Comparison of ENCODE assay signal across 9 cellular contexts in the genomic region with DNA sequence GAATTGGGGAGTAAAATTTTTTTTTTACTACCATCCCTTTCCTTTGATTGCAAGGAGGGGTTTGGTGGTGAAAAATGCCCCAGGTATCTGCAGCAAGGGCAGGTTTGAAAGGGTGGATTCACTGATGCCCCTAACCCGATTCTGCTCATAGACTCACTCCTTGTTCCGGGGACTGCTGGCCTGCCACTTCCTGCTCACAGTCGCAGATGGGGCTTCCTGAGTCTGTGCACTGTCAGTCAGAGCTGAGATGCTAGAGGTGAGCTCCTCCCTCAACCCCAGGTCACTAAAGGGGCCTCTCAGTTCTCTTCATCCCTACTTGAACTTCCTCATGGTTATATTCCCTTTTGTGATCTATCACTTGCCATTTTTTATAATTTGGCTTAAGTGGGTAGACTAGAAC.
DNase-seq lines count a peak whose midpoint lies in the region; ATAC-seq and TF ChIP-seq lines count a peak whose summit lies in the region.
"Had no signal": no experiment of that assay in that cellular context is flagged by ENCODE, and none has a peak within 500 bp of the region (broad histone marks: within the 10 kb centered on the region; RNA-seq: fewer than 3 reads in every experiment).

No MANE protein-coding gene starts in this region.

- H3K4me3 ChIP-seq in stomach: no peak overlapping the region
- no peak overlapping the region for H3K4me3 ChIP-seq in MG63
- H3K4me3 ChIP-seq in upper lobe of left lung: no peak overlapping the region

- no peaks in the 10 kb centered on the region for H3K27me3 Mint-ChIP-seq in activated T-helper 1 cell treated with anti-CD3 and anti-CD28 coated beads, Interleukin-12 subunit alpha, Interleukin-12 subunit beta, Interleukin-2, Interleukin-4 antibody, amounts not matched to agents 30 ng/mL and 10 ng/mL and 1 ng/mL, durations not matched to agents 14 hours and 24 hours and 36 hours (ENCODE audit: insufficient read depth)

- H3K27ac ChIP-seq in stomach (no peak overlapping the region), upper lobe of left lung (no peak overlapping the region)

- H3K27ac Mint-ChIP-seq in activated T-helper 1 cell treated with anti-CD3 and anti-CD28 coated beads, Interleukin-12 subunit alpha, Interleukin-12 subunit beta, Interleukin-2, Interleukin-4 antibody, amounts not matched to agents 30 ng/mL and 10 ng/mL and 1 ng/mL, durations not matched to agents 14 hours and 24 hours and 36 hours: no peak overlapping the region

- H3K9me3 ChIP-seq in stomach: no peaks in the 10 kb centered on the region
- H3K9me3 ChIP-seq in MG63: no peaks in the 10 kb centered on the region
- no peaks in the 10 kb centered on the region for H3K9me3 ChIP-seq in upper lobe of left lung

- TF ChIP-seq POLR2A in stomach (IDR thresholded peaks at IDR 0.05) (no peak), upper lobe of left lung (IDR thresholded peaks at IDR 0.05) (no peak)

- DNase-seq in activated naive CD4-positive, alpha-beta T cell treated with Interleukin-2 at 50 U/mL for 16 hours: peak; percentile 12
- DNase-seq in activated naive CD4-positive, alpha-beta T cell treated with anti-CD3 and anti-CD28 coated beads, Interleukin-2, amount 50 U/mL, for 16 hours: no peak
- peak; percentile 25 for DNase-seq in activated T-helper 1 cell treated with anti-CD3 and anti-CD28 coated beads, Interleukin-12 subunit alpha, Interleukin-12 subunit beta, Interleukin-2, Interleukin-4 antibody, amounts not matched to agents 30 ng/mL and 10 ng/mL and 1 ng/mL, durations not matched to agents 14 hours and 24 hours and 36 hours (ENCODE audit: low spot score)
- no peak for DNase-seq in stomach
- no peak for DNase-seq in NCI-H146 treated with DMSO at 0.1 percent for 48 hours (lab: John Stamatoyannopoulos, UW; ENCODE audit: unreplicated experiment)
- DNase-seq in MG63: no peak
- DNase-seq in upper lobe of left lung: no peak
- DNase-seq: effector CD4-positive, alpha-beta T cell had no signal

- WGBS in stomach, 5 donors: 84 to 97% (median 87%) methylated on average over 3 of the region's 3 CpGs
- 61 to 89% methylated on average over 3 of the region's 3 CpGs for WGBS in upper lobe of left lung, 2 donors

- peaks cover 15% of the 10 kb centered on the region for H3K36me3 Mint-ChIP-seq in activated T-helper 1 cell treated with anti-CD3 and anti-CD28 coated beads, Interleukin-12 subunit alpha, Interleukin-12 subunit beta, Interleukin-2, Interleukin-4 antibody, amounts not matched to agents 30 ng/mL and 10 ng/mL and 1 ng/mL, durations not matched to agents 14 hours and 24 hours and 36 hours (ENCODE audit: low read depth)

- TF ChIP-seq EP300 in stomach (IDR thresholded peaks at IDR 0.05) (no peak), upper lobe of left lung (IDR thresholded peaks at IDR 0.05) (no peak)

- TF ChIP-seq CTCF in stomach (IDR thresholded peaks at IDR 0.05) (no peak), upper lobe of left lung (IDR thresholded peaks at IDR 0.05) (no peak)

- H3K36me3 ChIP-seq in stomach: peaks cover 0 to 17% (median 0%) of the 10 kb centered on the region in 4 donors
- H3K36me3 ChIP-seq in MG63: no peaks in the 10 kb centered on the region
- H3K36me3 ChIP-seq in upper lobe of left lung: no peaks in the 10 kb centered on the region

- intact Hi-C loops in activated T-helper 1 cell treated with anti-CD3 and anti-CD28 coated beads, Interleukin-12 subunit alpha, Interleukin-12 subunit beta, Interleukin-2, Interleukin-4 antibody, amounts not matched to agents 30 ng/mL and 10 ng/mL and 1 ng/mL, durations not matched to agents 14 hours and 24 hours and 36 hours (cut with micrococcal nuclease): no loop called here
- intact Hi-C loops in stomach (cut with DNase I; ENCODE audit: low total_unique reads): no loop called here

- H3K4me1 Mint-ChIP-seq in activated T-helper 1 cell treated with anti-CD3 and anti-CD28 coated beads, Interleukin-12 subunit alpha, Interleukin-12 subunit beta, Interleukin-2, Interleukin-4 antibody, amounts not matched to agents 30 ng/mL and 10 ng/mL and 1 ng/mL, durations not matched to agents 14 hours and 24 hours and 36 hours (ENCODE audit: low read depth): peaks cover 18% of the 10 kb centered on the region

- ATAC-seq in HG03378 (IDR thresholded peaks at IDR 0.05; ENCODE audit: unreplicated experiment) (peak; percentile 55), upper lobe of left lung (ENCODE audit: low FRiP score in 2 of 2) (no peak)

- no peaks in the 10 kb centered on the region for H3K27me3 ChIP-seq in stomach
- no peaks in the 10 kb centered on the region for H3K27me3 ChIP-seq in MG63
- H3K27me3 ChIP-seq in upper lobe of left lung: no peaks in the 10 kb centered on the region

- H3K4me1 ChIP-seq in stomach: no peaks in the 10 kb centered on the region
- H3K4me1 ChIP-seq in upper lobe of left lung: no peaks in the 10 kb centered on the region

- H3K4me3 Mint-ChIP-seq in activated T-helper 1 cell treated with anti-CD3 and anti-CD28 coated beads, Interleukin-12 subunit alpha, Interleukin-12 subunit beta, Interleukin-2, Interleukin-4 antibody, amounts not matched to agents 30 ng/mL and 10 ng/mL and 1 ng/mL, durations not matched to agents 14 hours and 24 hours and 36 hours: peak overlapping the region; percentile 38

- peaks cover 3% of the 10 kb centered on the region for H3K9me3 Mint-ChIP-seq in activated T-helper 1 cell treated with anti-CD3 and anti-CD28 coated beads, Interleukin-12 subunit alpha, Interleukin-12 subunit beta, Interleukin-2, Interleukin-4 antibody, amounts not matched to agents 30 ng/mL and 10 ng/mL and 1 ng/mL, durations not matched to agents 14 hours and 24 hours and 36 hours

Comparison
In these comparisons a context has a peak if more than half of its experiments do, and no peak if none do; other contexts are left out.
1. DNase-seq: peak in activated naive CD4-positive, alpha-beta T cell treated with Interleukin-2 at 50 U/mL for 16 hours (single experiment) and activated T-helper 1 cell treated with anti-CD3 and anti-CD28 coated beads, Interleukin-12 subunit alpha, Interleukin-12 subunit beta, Interleukin-2, Interleukin-4 antibody, amounts not matched to agents 30 ng/mL and 10 ng/mL and 1 ng/mL, durations not matched to agents 14 hours and 24 hours and 36 hours (single experiment); none in activated naive CD4-positive, alpha-beta T cell treated with anti-CD3 and anti-CD28 coated beads, Interleukin-2, amount 50 U/mL, for 16 hours (single experiment), stomach (single experiment), NCI-H146 treated with DMSO at 0.1 percent for 48 hours (single experiment), MG63 (single experiment) and upper lobe of left lung (0 of 2).